9 cellular contexts compared by ENCODE assay signal in genomic region chr7:158740013-158740656, GRCh38. TPM values are rescaled to one million over a fixed set of nuclear protein-coding genes. Genes with fewer than 3 reads are reported as not detected.
DNase-seq lines count a peak whose midpoint lies in the region; ATAC-seq and TF ChIP-seq lines count a peak whose summit lies in the region.
"Had no signal": no experiment of that assay in that cellular context is flagged by ENCODE, and none has a peak within 500 bp of the region (broad histone marks: within the 10 kb centered on the region; RNA-seq: fewer than 3 reads in every experiment).

No MANE protein-coding gene starts in this region.

- TF ChIP-seq CTCF in fibroblast of pulmonary artery (IDR thresholded peaks at IDR 0.05; ENCODE audit: low read length, missing control alignments) (no peak), retinal pigment epithelial cell (conservative IDR thresholded peaks at IDR 0.05; ENCODE audit: low read depth, low read length) (no peak)

- POLR2A ChIA-PET in T-cell (lab: Charles Lee) = no interaction called here

- peaks cover 0 to 8% (median 6%) of the 10 kb centered on the region in 3 donors for H3K4me1 Mint-ChIP-seq in T-cell

- H3K27ac Mint-ChIP-seq in T-cell = peak overlapping the region; percentile 80 to 90

- peaks cover 60% of the 10 kb centered on the region for H3K36me3 Mint-ChIP-seq in T-cell

- no peak overlapping the region for H3K4me3 Mint-ChIP-seq in T-cell

- no peaks in the 10 kb centered on the region for H3K27me3 Mint-ChIP-seq in T-cell

- ATAC-seq in T-cell (replicated peaks in 1 of 4) (no peak), HG03139 (IDR thresholded peaks at IDR 0.05; ENCODE audit: unreplicated experiment) (no peak), GM21825 (IDR thresholded peaks at IDR 0.05; ENCODE audit: unreplicated experiment) (no peak)
- ATAC-seq: Panc1 had no signal

- no peaks in the 10 kb centered on the region for H3K9me3 Mint-ChIP-seq in T-cell

- CTCF ChIA-PET in T-cell (lab: Charles Lee) = no interaction called here

- DNase-seq in HCEC 1CT (peak; percentile 98), T-cell (peak in 1 of 34 experiments; percentile 10), fibroblast of pulmonary artery (ENCODE audit: low read depth) (peak; percentile 95), retinal pigment epithelial cell (ENCODE audit: low read depth) (peak; percentile 28), ecto neural progenitor cell (ENCODE audit: low spot score) (no peak), NCI-H69 (lab: John Stamatoyannopoulos, UW) (no peak)

- peak overlapping the region; percentile 2 for H3K4me3 ChIP-seq in fibroblast of pulmonary artery (replicated peaks; ENCODE audit: low read depth, low read length)
- no peak overlapping the region for H3K4me3 ChIP-seq in retinal pigment epithelial cell (ENCODE audit: low read length)

RNA-seq across cellular contexts. Expression of gene NCAPG2, which starts 35.5 kb away (rescaled TPM):
- 10 to 100 TPM in 3 of 5 donors, 1 to 10 TPM in 2; 6.2 to 14.7 (median 11.9) TPM for total RNA-seq in T-cell

Comparison
In these comparisons a context has a peak if more than half of its experiments do, and no peak if none do; other contexts are left out.
1. DNase-seq: peak in HCEC 1CT (single experiment), fibroblast of pulmonary artery (single experiment) and retinal pigment epithelial cell (single experiment); none in ecto neural progenitor cell (single experiment) and NCI-H69 (single experiment).